In genomic region chr17:66472123-66472522, GRCh38 we compare ENCODE assay signal across 24 cellular contexts.
DNase-seq lines count a peak whose midpoint lies in the region; ATAC-seq and FAIRE-seq lines count a peak whose summit lies in the region.
"Had no signal": no experiment of that assay in that cellular context is flagged by ENCODE, and none has a peak within 500 bp of the region (broad histone marks: within the 10 kb centered on the region; RNA-seq: fewer than 3 reads in every experiment).

No MANE protein-coding gene starts in this region.

- no peaks in the 10 kb centered on the region for H3K9me3 Mint-ChIP-seq in activated naive CD8-positive, alpha-beta T cell (ENCODE audit: low read depth)
- no peaks in the 10 kb centered on the region for H3K9me3 Mint-ChIP-seq in activated naive CD8-positive, alpha-beta T cell treated with anti-CD3 and anti-CD28 coated beads for 36 hours
- H3K9me3 Mint-ChIP-seq: CD14-positive monocyte; CD4-positive, alpha-beta T cell; CD8-positive, alpha-beta memory T cell had no signal

- no peaks in the 10 kb centered on the region for H3K27me3 Mint-ChIP-seq in activated naive CD8-positive, alpha-beta T cell
- H3K27me3 Mint-ChIP-seq in activated naive CD8-positive, alpha-beta T cell treated with anti-CD3 and anti-CD28 coated beads for 36 hours, result no peaks in the 10 kb centered on the region
- H3K27me3 Mint-ChIP-seq: B cell; CD4-positive, alpha-beta T cell had no signal

- no peak overlapping the region for H3K4me3 Mint-ChIP-seq in activated naive CD8-positive, alpha-beta T cell
- no peak overlapping the region for H3K4me3 Mint-ChIP-seq in activated naive CD8-positive, alpha-beta T cell treated with anti-CD3 and anti-CD28 coated beads for 36 hours
- H3K4me3 Mint-ChIP-seq: B cell; CD14-positive monocyte; CD4-positive, alpha-beta T cell; CD8-positive, alpha-beta memory T cell had no signal

- intact Hi-C loops in left colon (cut with DNase I, micrococcal nuclease), result no loop called here

- no peak for DNase-seq in activated naive CD8-positive, alpha-beta T cell treated with anti-CD3 and anti-CD28 coated beads for 36 hours
- DNase-seq in left colon (no peak), small intestine (peak; percentile 51), mucosa of gallbladder (ENCODE audit: low spot score) (no peak)
- no peak for DNase-seq in activated CD4-positive, alpha-beta T cell treated with anti-CD3 and anti-CD28 coated beads, Interleukin-2, amount 50 U/mL, for 48 hours
- DNase-seq: CD4-positive, alpha-beta T cell; CD8-positive, alpha-beta memory T cell; DMS 273 treated with DMSO at 0.1 percent for 48 hours; DMS79; EL; GDM1; GM23248; H7; HCEC 1CT had no signal

- H3K9me3 ChIP-seq in small intestine (ENCODE audit: control insufficient read depth, low read depth), result no peaks in the 10 kb centered on the region
- H3K9me3 ChIP-seq: BLaER1 had no signal

- H3K4me1 Mint-ChIP-seq in activated naive CD8-positive, alpha-beta T cell (ENCODE audit: low read depth), result peaks cover 75% of the 10 kb centered on the region
- H3K4me1 Mint-ChIP-seq in activated naive CD8-positive, alpha-beta T cell treated with anti-CD3 and anti-CD28 coated beads for 36 hours, result peaks cover 58% of the 10 kb centered on the region

- peak; percentile 54 for ATAC-seq in left colon
- ATAC-seq: GM12878 had no signal

- H3K27me3 ChIP-seq in small intestine (ENCODE audit: control insufficient read depth in 2 of 2, insufficient read depth in 2 of 2, low read length in 2 of 2), result no peaks in the 10 kb centered on the region
- H3K27me3 ChIP-seq: BLaER1 had no signal

- H3K36me3 ChIP-seq in small intestine (ENCODE audit: control insufficient read depth in 2 of 2, insufficient read depth in 2 of 2, low read length in 2 of 2), result no peaks in the 10 kb centered on the region
- H3K36me3 ChIP-seq: BLaER1 had no signal

- WGBS in small intestine, 3 donors, result 37 to 65% (median 64%) methylated on average over 4 of the region's 4 CpGs

- no peak overlapping the region for H3K4me3 ChIP-seq in small intestine (ENCODE audit: low read depth in 1 of 2, low read length in 2 of 2)
- H3K4me3 ChIP-seq: BLaER1, GM12878, GM23248 had no signal

- FAIRE-seq in small intestine (lab: Jason Lieb, UNC), result no peak
- FAIRE-seq: A204.1, D721Med, GM12878, GM19239, H1 had no signal

- peaks cover 17% of the 10 kb centered on the region for H3K36me3 Mint-ChIP-seq in activated naive CD8-positive, alpha-beta T cell
- H3K36me3 Mint-ChIP-seq in activated naive CD8-positive, alpha-beta T cell treated with anti-CD3 and anti-CD28 coated beads for 36 hours, result peaks cover 24% of the 10 kb centered on the region

- H3K27ac ChIP-seq in small intestine (ENCODE audit: low read depth in 1 of 2, low read length in 1 of 2), result no peak overlapping the region
- H3K27ac ChIP-seq: 22Rv1, BLaER1, GM23248 had no signal

- peaks cover 8 to 18% of the 10 kb centered on the region in 2 donors for H3K4me1 ChIP-seq in small intestine (ENCODE audit: control insufficient read depth in 2 of 2, insufficient read depth in 1 of 2, low read depth in 1 of 2, low read length in 1 of 2)

- peak overlapping the region; percentile 34 for H3K27ac Mint-ChIP-seq in activated naive CD8-positive, alpha-beta T cell
- H3K27ac Mint-ChIP-seq in activated naive CD8-positive, alpha-beta T cell treated with anti-CD3 and anti-CD28 coated beads for 36 hours, result no peak overlapping the region
- H3K27ac Mint-ChIP-seq: B cell; CD14-positive monocyte; CD8-positive, alpha-beta memory T cell had no signal
